18 cellular contexts compared by ENCODE assay signal in the genomic region with DNA sequence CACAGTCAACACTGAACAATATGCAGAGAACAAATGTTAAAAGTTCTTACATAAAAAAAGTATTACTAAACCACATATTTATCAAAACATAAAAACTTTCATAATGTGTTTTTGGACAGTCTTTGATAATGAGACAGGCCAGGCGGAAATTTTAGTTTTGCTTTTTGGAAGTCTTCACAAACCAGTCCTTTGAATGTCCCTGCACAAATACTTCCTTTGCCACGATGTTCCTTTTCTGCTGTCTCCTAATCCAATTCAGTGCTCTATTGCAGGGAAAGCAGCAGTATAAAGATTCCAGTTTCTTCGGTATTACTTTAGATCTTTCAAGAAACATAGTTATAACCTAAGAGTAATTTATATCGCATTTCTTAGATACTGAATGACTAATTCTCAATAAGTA.
DNase-seq lines count a peak whose midpoint lies in the region; ATAC-seq and TF ChIP-seq lines count a peak whose summit lies in the region.
"Had no signal": no experiment of that assay in that cellular context is flagged by ENCODE, and none has a peak within 500 bp of the region (broad histone marks: within the 10 kb centered on the region; RNA-seq: fewer than 3 reads in every experiment).

No MANE protein-coding gene starts in this region.

- no TSS peak for BruUV-seq in OCI-LY7 (replicated peaks; lab: Mats Ljungman, UMichigan)

- no peak for TF ChIP-seq CTCF in OCI-LY7 (conservative IDR thresholded peaks at IDR 0.05; ENCODE audit: low read length)

- peak overlapping the region; percentile 80 for H3K27ac ChIP-seq in OCI-LY7 (ENCODE audit: low read depth, low read length, poor library complexity, severe bottlenecking)
- H3K27ac ChIP-seq: A549, Peyer's patch had no signal

- CTCF ChIA-PET in OCI-LY7 (lab: Charles Lee; ENCODE audit: unreplicated experiment), result no interaction called here

- H3K4me1 ChIP-seq in OCI-LY7 (ENCODE audit: insufficient read depth, low read length, poor library complexity, severe bottlenecking), result peaks cover 87% of the 10 kb centered on the region
- H3K4me1 ChIP-seq: Peyer's patch had no signal

- no peaks in the 10 kb centered on the region for H3K9me2 ChIP-seq in OCI-LY7 (ENCODE audit: insufficient read depth, low read length)

- H2AFZ ChIP-seq in OCI-LY7 (ENCODE audit: low read length), result no peak overlapping the region

- H3K4me3 ChIP-seq in OCI-LY7 (ENCODE audit: low read depth, low read length, poor library complexity, severe bottlenecking), result peak overlapping the region; percentile 43
- H3K4me3 ChIP-seq: A549, Peyer's patch had no signal

- H3K4me2 ChIP-seq in OCI-LY7 (ENCODE audit: low read length), result peak overlapping the region; percentile 70
- H3K4me2 ChIP-seq: A549 had no signal

- ATAC-seq in left ventricle myocardium superior, result peak; percentile 44
- no peak for ATAC-seq in left cardiac atrium
- ATAC-seq in GM19395 (IDR thresholded peaks at IDR 0.05; ENCODE audit: unreplicated experiment), result no peak
- ATAC-seq in HG02981 (IDR thresholded peaks at IDR 0.05; ENCODE audit: unreplicated experiment), result no peak
- ATAC-seq: A549, HCT116 had no signal

- no peaks in the 10 kb centered on the region; the same call in 1 of the 2 replicates for H3K9me3 ChIP-seq in OCI-LY7 (ENCODE audit: low read length)
- H3K9me3 ChIP-seq: A549, Peyer's patch had no signal

- DNase-seq in left ventricle myocardium superior (no peak), left cardiac atrium (no peak), OCI-LY7 (ENCODE audit: low spot score) (no peak), midbrain (lab: John Stamatoyannopoulos, UW) (peak; percentile 32), GOT3 (lab: John Stamatoyannopoulos, UW) (no peak), GF-D8 (lab: John Stamatoyannopoulos, UW) (no peak)
- DNase-seq: COR-L47, DMS153, NCI-H1436, NCI-H2029 treated with DMSO at 0.1 percent for 48 hours, NCI-H2171 treated with DMSO at 0.1 percent for 48 hours, NCI-H446 treated with DMSO at 0.1 percent for 48 hours, Peyer's patch, SHP77 had no signal

- peaks cover 100% of the 10 kb centered on the region for H3K79me2 ChIP-seq in OCI-LY7 (ENCODE audit: insufficient read depth, low read depth, low read length)

- no peaks in the 10 kb centered on the region for H4K20me1 ChIP-seq in OCI-LY7 (ENCODE audit: insufficient read depth, low read length)

- POLR2A ChIA-PET in OCI-LY7 (lab: Charles Lee), result interaction anchor here (1.0 kb wide), 2 partner anchors 9 to 82 kb away, joined by 3 to 6 read pairs; no protein-coding TSS in a partner anchor

- H3K36me3 ChIP-seq in OCI-LY7 (ENCODE audit: insufficient read depth, low read length), result peaks cover 56% of the 10 kb centered on the region
- H3K36me3 ChIP-seq: Peyer's patch had no signal

- intact Hi-C loops in left ventricle myocardium superior (cut with micrococcal nuclease) (no loop called here), left cardiac atrium (cut with DNase I) (loop anchor here in 1 of 2 donors (10.0 kb wide), 1 partner anchor 53 kb away; no protein-coding TSS in a partner anchor), OCI-LY7 (cut with micrococcal nuclease; ENCODE audit: unreplicated experiment) (loop anchor here (5.0 kb wide), 1 partner anchor 81 kb away; no protein-coding TSS in a partner anchor)
